Comparison of ENCODE assay signal across 1 cellular context in the genomic region with DNA sequence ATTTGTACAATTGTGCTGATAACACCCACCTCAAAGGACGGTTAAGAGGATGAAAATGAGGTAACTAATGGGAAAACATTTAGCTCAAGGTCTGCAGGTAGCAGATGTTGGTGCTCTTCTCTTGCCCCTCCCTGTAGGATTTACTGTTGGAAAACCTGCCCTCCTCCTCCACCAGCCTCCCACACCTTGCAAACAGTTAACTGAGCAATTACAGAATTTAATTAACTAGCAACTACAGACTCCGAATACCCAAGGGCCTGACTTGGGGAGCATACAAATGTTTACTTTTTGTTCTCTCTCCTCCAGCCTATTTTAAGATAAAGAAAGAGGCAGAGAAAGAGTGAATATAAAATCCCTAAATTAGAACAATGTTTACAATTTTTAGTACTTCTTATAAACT.
TF ChIP-seq lines count a peak whose summit lies in the region.

No MANE protein-coding gene starts in this region.

TF ChIP-seq in GM23338, 12 proteins besides CTCF, POLR2A, EP300 and RAD21:
- TF ChIP-seq EZH2 (IDR thresholded peaks at IDR 0.05; ENCODE audit: low read depth, unreplicated experiment) (no peak), ZNF114 (CRISPR knock-in tag; IDR thresholded peaks at IDR 0.05) (no peak), POLR2AphosphoS5 (IDR thresholded peaks at IDR 0.05; ENCODE audit: low read depth) (no peak), STAT1 (IDR thresholded peaks at IDR 0.05; ENCODE audit: unreplicated experiment) (no peak), ZNF331 (CRISPR knock-in tag; IDR thresholded peaks at IDR 0.05; ENCODE audit: low read depth) (no peak), EZH2phosphoT487 (IDR thresholded peaks at IDR 0.05; ENCODE audit: unreplicated experiment) (no peak), JUNB (IDR thresholded peaks at IDR 0.05; ENCODE audit: unreplicated experiment) (no peak), CREB1 (CRISPR knock-in tag; IDR thresholded peaks at IDR 0.05; ENCODE audit: low read depth) (no peak), NANOG (IDR thresholded peaks at IDR 0.05; ENCODE audit: borderline replicate concordance) (no peak)
- TF ChIP-seq, protein P1, sequence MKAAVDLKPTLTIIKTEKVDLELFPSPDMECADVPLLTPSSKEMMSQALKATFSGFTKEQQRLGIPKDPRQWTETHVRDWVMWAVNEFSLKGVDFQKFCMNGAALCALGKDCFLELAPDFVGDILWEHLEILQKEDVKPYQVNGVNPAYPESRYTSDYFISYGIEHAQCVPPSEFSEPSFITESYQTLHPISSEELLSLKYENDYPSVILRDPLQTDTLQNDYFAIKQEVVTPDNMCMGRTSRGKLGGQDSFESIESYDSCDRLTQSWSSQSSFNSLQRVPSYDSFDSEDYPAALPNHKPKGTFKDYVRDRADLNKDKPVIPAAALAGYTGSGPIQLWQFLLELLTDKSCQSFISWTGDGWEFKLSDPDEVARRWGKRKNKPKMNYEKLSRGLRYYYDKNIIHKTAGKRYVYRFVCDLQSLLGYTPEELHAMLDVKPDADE (IDR thresholded peaks at IDR 0.05): no peak
- TF ChIP-seq, protein P2, sequence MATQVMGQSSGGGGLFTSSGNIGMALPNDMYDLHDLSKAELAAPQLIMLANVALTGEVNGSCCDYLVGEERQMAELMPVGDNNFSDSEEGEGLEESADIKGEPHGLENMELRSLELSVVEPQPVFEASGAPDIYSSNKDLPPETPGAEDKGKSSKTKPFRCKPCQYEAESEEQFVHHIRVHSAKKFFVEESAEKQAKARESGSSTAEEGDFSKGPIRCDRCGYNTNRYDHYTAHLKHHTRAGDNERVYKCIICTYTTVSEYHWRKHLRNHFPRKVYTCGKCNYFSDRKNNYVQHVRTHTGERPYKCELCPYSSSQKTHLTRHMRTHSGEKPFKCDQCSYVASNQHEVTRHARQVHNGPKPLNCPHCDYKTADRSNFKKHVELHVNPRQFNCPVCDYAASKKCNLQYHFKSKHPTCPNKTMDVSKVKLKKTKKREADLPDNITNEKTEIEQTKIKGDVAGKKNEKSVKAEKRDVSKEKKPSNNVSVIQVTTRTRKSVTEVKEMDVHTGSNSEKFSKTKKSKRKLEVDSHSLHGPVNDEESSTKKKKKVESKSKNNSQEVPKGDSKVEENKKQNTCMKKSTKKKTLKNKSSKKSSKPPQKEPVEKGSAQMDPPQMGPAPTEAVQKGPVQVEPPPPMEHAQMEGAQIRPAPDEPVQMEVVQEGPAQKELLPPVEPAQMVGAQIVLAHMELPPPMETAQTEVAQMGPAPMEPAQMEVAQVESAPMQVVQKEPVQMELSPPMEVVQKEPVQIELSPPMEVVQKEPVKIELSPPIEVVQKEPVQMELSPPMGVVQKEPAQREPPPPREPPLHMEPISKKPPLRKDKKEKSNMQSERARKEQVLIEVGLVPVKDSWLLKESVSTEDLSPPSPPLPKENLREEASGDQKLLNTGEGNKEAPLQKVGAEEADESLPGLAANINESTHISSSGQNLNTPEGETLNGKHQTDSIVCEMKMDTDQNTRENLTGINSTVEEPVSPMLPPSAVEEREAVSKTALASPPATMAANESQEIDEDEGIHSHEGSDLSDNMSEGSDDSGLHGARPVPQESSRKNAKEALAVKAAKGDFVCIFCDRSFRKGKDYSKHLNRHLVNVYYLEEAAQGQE (IDR thresholded peaks at IDR 0.05; ENCODE audit: unreplicated experiment): no peak
- TF ChIP-seq, protein P3, sequence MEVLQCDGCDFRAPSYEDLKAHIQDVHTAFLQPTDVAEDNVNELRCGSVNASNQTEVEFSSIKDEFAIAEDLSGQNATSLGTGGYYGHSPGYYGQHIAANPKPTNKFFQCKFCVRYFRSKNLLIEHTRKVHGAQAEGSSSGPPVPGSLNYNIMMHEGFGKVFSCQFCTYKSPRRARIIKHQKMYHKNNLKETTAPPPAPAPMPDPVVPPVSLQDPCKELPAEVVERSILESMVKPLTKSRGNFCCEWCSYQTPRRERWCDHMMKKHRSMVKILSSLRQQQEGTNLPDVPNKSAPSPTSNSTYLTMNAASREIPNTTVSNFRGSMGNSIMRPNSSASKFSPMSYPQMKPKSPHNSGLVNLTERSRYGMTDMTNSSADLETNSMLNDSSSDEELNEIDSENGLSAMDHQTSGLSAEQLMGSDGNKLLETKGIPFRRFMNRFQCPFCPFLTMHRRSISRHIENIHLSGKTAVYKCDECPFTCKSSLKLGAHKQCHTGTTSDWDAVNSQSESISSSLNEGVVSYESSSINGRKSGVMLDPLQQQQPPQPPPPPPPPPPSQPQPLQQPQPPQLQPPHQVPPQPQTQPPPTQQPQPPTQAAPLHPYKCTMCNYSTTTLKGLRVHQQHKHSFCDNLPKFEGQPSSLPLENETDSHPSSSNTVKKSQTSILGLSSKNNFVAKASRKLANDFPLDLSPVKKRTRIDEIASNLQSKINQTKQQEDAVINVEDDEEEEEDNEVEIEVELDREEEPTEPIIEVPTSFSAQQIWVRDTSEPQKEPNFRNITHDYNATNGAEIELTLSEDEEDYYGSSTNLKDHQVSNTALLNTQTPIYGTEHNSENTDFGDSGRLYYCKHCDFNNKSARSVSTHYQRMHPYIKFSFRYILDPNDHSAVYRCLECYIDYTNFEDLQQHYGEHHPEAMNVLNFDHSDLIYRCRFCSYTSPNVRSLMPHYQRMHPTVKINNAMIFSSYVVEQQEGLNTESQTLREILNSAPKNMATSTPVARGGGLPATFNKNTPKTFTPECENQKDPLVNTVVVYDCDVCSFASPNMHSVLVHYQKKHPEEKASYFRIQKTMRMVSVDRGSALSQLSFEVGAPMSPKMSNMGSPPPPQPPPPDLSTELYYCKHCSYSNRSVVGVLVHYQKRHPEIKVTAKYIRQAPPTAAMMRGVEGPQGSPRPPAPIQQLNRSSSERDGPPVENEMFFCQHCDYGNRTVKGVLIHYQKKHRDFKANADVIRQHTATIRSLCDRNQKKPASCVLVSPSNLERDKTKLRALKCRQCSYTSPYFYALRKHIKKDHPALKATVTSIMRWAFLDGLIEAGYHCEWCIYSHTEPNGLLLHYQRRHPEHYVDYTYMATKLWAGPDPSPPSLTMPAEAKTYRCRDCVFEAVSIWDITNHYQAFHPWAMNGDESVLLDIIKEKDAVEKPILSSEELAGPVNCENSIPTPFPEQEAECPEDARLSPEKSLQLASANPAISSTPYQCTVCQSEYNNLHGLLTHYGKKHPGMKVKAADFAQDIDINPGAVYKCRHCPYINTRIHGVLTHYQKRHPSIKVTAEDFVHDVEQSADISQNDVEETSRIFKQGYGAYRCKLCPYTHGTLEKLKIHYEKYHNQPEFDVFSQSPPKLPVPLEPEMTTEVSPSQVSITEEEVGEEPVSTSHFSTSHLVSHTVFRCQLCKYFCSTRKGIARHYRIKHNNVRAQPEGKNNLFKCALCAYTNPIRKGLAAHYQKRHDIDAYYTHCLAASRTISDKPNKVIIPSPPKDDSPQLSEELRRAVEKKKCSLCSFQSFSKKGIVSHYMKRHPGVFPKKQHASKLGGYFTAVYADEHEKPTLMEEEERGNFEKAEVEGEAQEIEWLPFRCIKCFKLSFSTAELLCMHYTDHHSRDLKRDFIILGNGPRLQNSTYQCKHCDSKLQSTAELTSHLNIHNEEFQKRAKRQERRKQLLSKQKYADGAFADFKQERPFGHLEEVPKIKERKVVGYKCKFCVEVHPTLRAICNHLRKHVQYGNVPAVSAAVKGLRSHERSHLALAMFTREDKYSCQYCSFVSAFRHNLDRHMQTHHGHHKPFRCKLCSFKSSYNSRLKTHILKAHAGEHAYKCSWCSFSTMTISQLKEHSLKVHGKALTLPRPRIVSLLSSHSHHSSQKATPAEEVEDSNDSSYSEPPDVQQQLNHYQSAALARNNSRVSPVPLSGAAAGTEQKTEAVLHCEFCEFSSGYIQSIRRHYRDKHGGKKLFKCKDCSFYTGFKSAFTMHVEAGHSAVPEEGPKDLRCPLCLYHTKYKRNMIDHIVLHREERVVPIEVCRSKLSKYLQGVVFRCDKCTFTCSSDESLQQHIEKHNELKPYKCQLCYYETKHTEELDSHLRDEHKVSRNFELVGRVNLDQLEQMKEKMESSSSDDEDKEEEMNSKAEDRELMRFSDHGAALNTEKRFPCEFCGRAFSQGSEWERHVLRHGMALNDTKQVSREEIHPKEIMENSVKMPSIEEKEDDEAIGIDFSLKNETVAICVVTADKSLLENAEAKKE (CRISPR knock-in tag; IDR thresholded peaks at IDR 0.05): no peak
